Comparison of ENCODE assay signal across 8 cellular contexts in genomic region chr6:41318648-41319565, GRCh38. TPM values are rescaled to one million over a fixed set of nuclear protein-coding genes. Genes with fewer than 3 reads are reported as not detected.
DNase-seq lines count a peak whose midpoint lies in the region; ATAC-seq and TF ChIP-seq lines count a peak whose summit lies in the region.

No MANE protein-coding gene starts in this region.

- peak; percentile 97 to 98 for ATAC-seq in CD4-positive, CD25-positive, alpha-beta regulatory T cell (ENCODE audit: low read depth in 2 of 2)
- peak; percentile 86 for ATAC-seq in GM19452 (IDR thresholded peaks at IDR 0.05; ENCODE audit: unreplicated experiment)
- ATAC-seq in activated CD8-positive, alpha-beta T cell treated with anti-CD3 and anti-CD28 coated beads for 36 hours, result peak; percentile 99

- CTCF ChIA-PET in activated CD8-positive, alpha-beta T cell treated with anti-CD3 and anti-CD28 coated beads for 36 hours (lab: Charles Lee), result interaction anchor here (0.6 to 8.1 kb wide), 29 partner anchors 10 to 365 kb away, joined by 3 to 106 read pairs (median 4); partner anchors contain the start of genes NCR2, OARD1 and TREM1

- intact Hi-C loops in activated CD8-positive, alpha-beta T cell treated with anti-CD3 and anti-CD28 coated beads for 36 hours (cut with micrococcal nuclease), result no loop called here

- peak overlapping the region in 3 of 4 donors; percentile 63 to 84 (median 64) for H3K4me3 Mint-ChIP-seq in CD4-positive, CD25-positive, alpha-beta regulatory T cell
- peak overlapping the region; percentile 52 for H3K4me3 Mint-ChIP-seq in activated CD8-positive, alpha-beta T cell treated with anti-CD3 and anti-CD28 coated beads for 36 hours

- no peaks in the 10 kb centered on the region for H3K9me3 Mint-ChIP-seq in CD4-positive, CD25-positive, alpha-beta regulatory T cell
- H3K9me3 Mint-ChIP-seq in activated CD8-positive, alpha-beta T cell treated with anti-CD3 and anti-CD28 coated beads for 36 hours, result no peaks in the 10 kb centered on the region

- peaks cover 18% of the 10 kb centered on the region for H3K27me3 ChIP-seq in CD4-positive, CD25-positive, alpha-beta regulatory T cell (ENCODE audit: control insufficient read depth, insufficient read depth, low read length)

- peaks cover 47% of the 10 kb centered on the region for H3K27me3 Mint-ChIP-seq in CD4-positive, CD25-positive, alpha-beta regulatory T cell
- peaks cover 14% of the 10 kb centered on the region for H3K27me3 Mint-ChIP-seq in activated CD8-positive, alpha-beta T cell treated with anti-CD3 and anti-CD28 coated beads for 36 hours

- no peak overlapping the region for H3K27ac ChIP-seq in CD4-positive, CD25-positive, alpha-beta regulatory T cell (ENCODE audit: insufficient read depth, low read length, poor library complexity, severe bottlenecking)

- peak overlapping the region in 1 of 3 donors; percentile 28 for H3K27ac Mint-ChIP-seq in CD4-positive, CD25-positive, alpha-beta regulatory T cell
- peak overlapping the region; percentile 80 for H3K27ac Mint-ChIP-seq in activated CD8-positive, alpha-beta T cell treated with anti-CD3 and anti-CD28 coated beads for 36 hours

- peaks cover 12% of the 10 kb centered on the region for H3K4me1 ChIP-seq in CD4-positive, CD25-positive, alpha-beta regulatory T cell (ENCODE audit: control insufficient read depth, insufficient read depth, low read length, poor library complexity, severe bottlenecking)

- H3K4me1 Mint-ChIP-seq in CD4-positive, CD25-positive, alpha-beta regulatory T cell, result peaks cover 0 to 15% (median 8%) of the 10 kb centered on the region in 4 donors
- peaks cover 10% of the 10 kb centered on the region for H3K4me1 Mint-ChIP-seq in activated CD8-positive, alpha-beta T cell treated with anti-CD3 and anti-CD28 coated beads for 36 hours (ENCODE audit: low read depth)

- DNase-seq in CD4-positive, CD25-positive, alpha-beta regulatory T cell, result peak; percentile 64 to 88 (median 83)
- DNase-seq in HK-2 (ENCODE audit: unreplicated experiment), result peak; percentile 79
- DNase-seq in NCI-H748 treated with DMSO at 0.1 percent for 48 hours (lab: John Stamatoyannopoulos, UW), result peak; percentile 88
- DNase-seq in activated CD8-positive, alpha-beta T cell treated with anti-CD3 and anti-CD28 coated beads for 36 hours, result peak; percentile 90
- peak; percentile 67 for DNase-seq in effector CD8-positive, alpha-beta T cell (lab: John Stamatoyannopoulos, UW)
- DNase-seq in medulla oblongata (ENCODE audit: extremely low spot score), result peak; percentile 72
- DNase-seq in stimulated activated CD8-positive, alpha-beta memory T cell treated with anti-CD3 and anti-CD28 coated beads, Interleukin-15, amount 100 ng/mL, for 1 hour (ENCODE audit: low read depth), result peak; percentile 59

- no peaks in the 10 kb centered on the region for H3K36me3 Mint-ChIP-seq in CD4-positive, CD25-positive, alpha-beta regulatory T cell
- no peaks in the 10 kb centered on the region for H3K36me3 Mint-ChIP-seq in activated CD8-positive, alpha-beta T cell treated with anti-CD3 and anti-CD28 coated beads for 36 hours (ENCODE audit: low read depth)

- H3K36me3 ChIP-seq in CD4-positive, CD25-positive, alpha-beta regulatory T cell (ENCODE audit: control insufficient read depth, insufficient read depth, low read length), result no peaks in the 10 kb centered on the region

- TF ChIP-seq CTCF in activated CD8-positive, alpha-beta T cell treated with anti-CD3 and anti-CD28 coated beads for 36 hours (IDR thresholded peaks at IDR 0.05), result peak; percentile 99

- H3K9me3 ChIP-seq in CD4-positive, CD25-positive, alpha-beta regulatory T cell (ENCODE audit: control insufficient read depth in 2 of 2, low read length in 2 of 2), result no peaks in the 10 kb centered on the region

- H3K4me3 ChIP-seq in CD4-positive, CD25-positive, alpha-beta regulatory T cell (ENCODE audit: low read depth, low read length), result no peak overlapping the region

- POLR2A ChIA-PET in activated CD8-positive, alpha-beta T cell treated with anti-CD3 and anti-CD28 coated beads for 36 hours (lab: Charles Lee), result interaction anchor here (0.7 to 4.9 kb wide), 6 partner anchors 11 to 246 kb away, joined by 3 to 34 read pairs (median 4); partner anchors contain the start of genes NFYA and OARD1

RNA-seq across cellular contexts. Expression of gene NCR2, which starts 16.5 kb away (rescaled TPM):
- total RNA-seq in CD4-positive, CD25-positive, alpha-beta regulatory T cell, result not detected
- polyA plus RNA-seq in CD4-positive, CD25-positive, alpha-beta regulatory T cell, result not detected
- total RNA-seq in activated CD8-positive, alpha-beta T cell treated with anti-CD3 and anti-CD28 coated beads for 36 hours, result under 1 TPM; 0.56 to 0.68 TPM

RNA-seq across cellular contexts. Expression of gene TREM1, which starts 32.4 kb away (rescaled TPM):
- total RNA-seq in CD4-positive, CD25-positive, alpha-beta regulatory T cell, result not detected
- polyA plus RNA-seq in CD4-positive, CD25-positive, alpha-beta regulatory T cell, result under 1 TPM in 1 of 4 donors, not detected in 3; 0.54 TPM
- not detected for total RNA-seq in activated CD8-positive, alpha-beta T cell treated with anti-CD3 and anti-CD28 coated beads for 36 hours
